Comparison of ENCODE assay signal across 13 cellular contexts in the genomic region with DNA sequence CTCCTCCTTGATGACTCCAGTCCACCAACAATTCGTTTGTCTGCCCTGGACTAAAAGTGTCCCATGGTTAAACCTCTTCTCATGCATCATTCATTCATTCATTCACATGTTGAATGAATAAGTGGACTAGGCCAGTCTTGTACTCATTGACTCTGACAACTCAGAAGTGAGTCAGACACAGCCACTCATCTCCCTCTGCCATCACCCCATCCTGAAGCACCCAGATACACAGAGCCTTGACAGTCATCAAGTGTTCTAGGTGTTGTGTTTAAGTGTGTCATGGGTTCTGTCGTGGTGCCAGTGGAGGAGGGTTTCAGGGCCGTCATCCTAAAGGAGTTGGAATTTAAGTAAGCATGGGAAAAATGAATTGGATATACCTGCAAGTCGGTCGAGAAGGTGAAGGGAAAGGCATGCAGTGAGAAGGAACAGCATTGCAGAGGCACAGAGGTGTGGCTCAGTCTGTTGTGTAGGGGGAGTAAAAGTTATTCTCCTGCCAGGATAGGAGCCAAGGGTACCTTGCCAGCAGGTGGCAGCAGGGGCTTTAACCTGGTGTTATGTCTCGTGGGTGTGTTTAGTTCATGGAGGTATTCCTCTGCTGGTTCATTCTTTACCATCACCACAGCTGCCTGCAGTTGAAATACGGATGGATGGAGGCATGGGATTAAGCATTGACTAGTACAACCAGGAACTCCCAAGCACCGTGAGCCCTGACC. TPM values are rescaled to one million over a fixed set of nuclear protein-coding genes. Genes with fewer than 3 reads are reported as not detected.
DNase-seq lines count a peak whose midpoint lies in the region; ATAC-seq and TF ChIP-seq lines count a peak whose summit lies in the region.
"Had no signal": no experiment of that assay in that cellular context is flagged by ENCODE, and none has a peak within 500 bp of the region (broad histone marks: within the 10 kb centered on the region; RNA-seq: fewer than 3 reads in every experiment).

No MANE protein-coding gene starts in this region.

- no peaks in the 10 kb centered on the region for H3K36me3 Mint-ChIP-seq in chondrocyte (ENCODE audit: low read depth)
- H3K36me3 Mint-ChIP-seq in nephron progenitor cell (ENCODE audit: low read depth) = no peaks in the 10 kb centered on the region
- no peaks in the 10 kb centered on the region for H3K36me3 Mint-ChIP-seq in Calu3 (ENCODE audit: insufficient read depth, unreplicated experiment)

- H3K4me3 Mint-ChIP-seq in chondrocyte (ENCODE audit: unreplicated experiment) (no peak overlapping the region), nephron progenitor cell (no peak overlapping the region), Calu3 (ENCODE audit: low read depth, unreplicated experiment) (no peak overlapping the region)

- H3K27ac Mint-ChIP-seq in chondrocyte (ENCODE audit: unreplicated experiment) = peak overlapping the region; percentile 86
- H3K27ac Mint-ChIP-seq in nephron progenitor cell = no peak overlapping the region
- H3K27ac Mint-ChIP-seq in Calu3 (ENCODE audit: unreplicated experiment) = no peak overlapping the region

- TF ChIP-seq CTCF in chondrocyte (IDR thresholded peaks at IDR 0.05) (no peak), nephron progenitor cell (IDR thresholded peaks at IDR 0.05) (no peak), Calu3 (IDR thresholded peaks at IDR 0.05; ENCODE audit: unreplicated experiment) (no peak)

- intact Hi-C loops in Calu3 (cut with micrococcal nuclease; ENCODE audit: unreplicated experiment) = no loop called here

- CTCF ChIA-PET in Calu3 (lab: Charles Lee) = no interaction called here

- no TSS peak for BruUV-seq in Calu3 (replicated peaks; lab: Mats Ljungman, UMichigan)

- peaks cover 16% of the 10 kb centered on the region for H3K9me3 Mint-ChIP-seq in chondrocyte (ENCODE audit: low read depth)
- H3K9me3 Mint-ChIP-seq in nephron progenitor cell = peaks cover 48% of the 10 kb centered on the region
- peaks cover 5% of the 10 kb centered on the region for H3K9me3 Mint-ChIP-seq in Calu3 (ENCODE audit: low read depth, unreplicated experiment)

- H3K27me3 Mint-ChIP-seq in chondrocyte (ENCODE audit: low read depth) = no peaks in the 10 kb centered on the region
- peaks cover 5% of the 10 kb centered on the region for H3K27me3 Mint-ChIP-seq in nephron progenitor cell (ENCODE audit: low read depth, poor library complexity)
- H3K27me3 Mint-ChIP-seq in Calu3 (ENCODE audit: unreplicated experiment) = peaks cover 17% of the 10 kb centered on the region

- H3K4me1 Mint-ChIP-seq in chondrocyte (ENCODE audit: low read depth) (peaks cover 23% of the 10 kb centered on the region), nephron progenitor cell (peaks cover 19% of the 10 kb centered on the region), Calu3 (ENCODE audit: low read depth, unreplicated experiment) (no peaks in the 10 kb centered on the region)

- peak in 4 of 6 experiments; percentile 1 to 20 (median 10) for DNase-seq in stimulated activated naive CD4-positive, alpha-beta T cell (lab: John Stamatoyannopoulos, UW)
- no peak for DNase-seq in stimulated activated naive CD4-positive, alpha-beta T cell treated with Interleukin-2 at 50 U/mL for 16 hours (lab: John Stamatoyannopoulos, UW)
- DNase-seq in OCI-M1 (lab: John Stamatoyannopoulos, UW) (peak; percentile 7), chondrocyte (ENCODE audit: low spot score) (no peak), nephron progenitor cell (no peak), Calu3 (no peak)
- DNase-seq in central memory CD4-positive, alpha-beta T cell = no peak
- DNase-seq: mesenchymal stem cell, NCI-H524, uterus had no signal

- no peak for ATAC-seq in GM21825 (IDR thresholded peaks at IDR 0.05; ENCODE audit: unreplicated experiment)
- ATAC-seq: gastroesophageal sphincter, K562 had no signal

RNA-seq across cellular contexts. Expression of gene MAGED2, which starts 18.3 kb away (rescaled TPM):
- 467 to 469 TPM (median 467 TPM) in 3 replicates for total RNA-seq in chondrocyte
- 78.7 and 82.5 TPM in 2 replicates for total RNA-seq in Calu3 (2022)

RNA-seq across cellular contexts. Expression of gene ITIH6, which starts 27.8 kb away (rescaled TPM):
- 0.08 to 0.15 TPM in 2 of 3 replicates, not detected in the other for total RNA-seq in chondrocyte
- 0.47 TPM in 1 of 2 replicates, not detected in the other for total RNA-seq in Calu3 (2022)
- total RNA-seq: K562, uterus had no signal

Comparison
In these comparisons a context has a peak if more than half of its experiments do, and no peak if none do; other contexts are left out.
1. DNase-seq: peak in stimulated activated naive CD4-positive, alpha-beta T cell (4 of 6) and OCI-M1 (single experiment); none in stimulated activated naive CD4-positive, alpha-beta T cell treated with Interleukin-2 at 50 U/mL for 16 hours (single experiment), chondrocyte (single experiment), nephron progenitor cell (single experiment), central memory CD4-positive, alpha-beta T cell (single experiment) and Calu3 (single experiment).